17 cellular contexts compared by ENCODE assay signal in genomic region chr16:17330019-17330570, GRCh38.
"Had no signal": no experiment of that assay in that cellular context is flagged by ENCODE, and none has a peak within 500 bp of the region (broad histone marks: within the 10 kb centered on the region; RNA-seq: fewer than 3 reads in every experiment).

No MANE protein-coding gene starts in this region.

- H3K9me3 ChIP-seq: upper lobe of right lung had no signal

- DNase-seq: activated CD4-positive, CD25-positive, alpha-beta regulatory T cell; activated CD8-positive, alpha-beta memory T cell treated with anti-CD3 and anti-CD28 coated beads, Interleukin-2, amount 10 ng/mL, durations not matched to agents 7 days and 5 days; activated effector memory CD4-positive, alpha-beta T cell treated with anti-CD3 and anti-CD28 coated beads, Interleukin-2, amount 50 U/mL, for 16 hours; activated T-cell treated with anti-CD3 and anti-CD28 coated beads, Interleukin-2, amount 50 U/mL, for 4 hours; amniotic stem cell; brain microvascular endothelial cell; cerebellar nuclear complex; endodermal cell; erythroblast; foreskin fibroblast; head of caudate nucleus; mesenchymal stem cell; retina; upper lobe of right lung had no signal

- ATAC-seq: activated CD8-positive, alpha-beta memory T cell treated with anti-CD3 and anti-CD28 coated beads, Interleukin-2, amount 10 ng/mL, durations not matched to agents 7 days and 5 days; activated naive CD4-positive, alpha-beta T cell treated with anti-CD3 and anti-CD28 coated beads, Interleukin-2, amount 50 U/mL, for 72 hours; activated T-cell treated with anti-CD3 and anti-CD28 coated beads, Interleukin-2, amount 50 U/mL, for 4 hours; left lobe of liver had no signal

- H3K27ac ChIP-seq: brain microvascular endothelial cell, upper lobe of right lung had no signal

- H3K4me3 ChIP-seq: skin epidermis, upper lobe of right lung had no signal

- H3K36me3 ChIP-seq: brain microvascular endothelial cell, upper lobe of right lung had no signal

- H3K27me3 ChIP-seq: brain microvascular endothelial cell, upper lobe of right lung had no signal
